Comparison of ENCODE assay signal across 8 cellular contexts in the genomic region with DNA sequence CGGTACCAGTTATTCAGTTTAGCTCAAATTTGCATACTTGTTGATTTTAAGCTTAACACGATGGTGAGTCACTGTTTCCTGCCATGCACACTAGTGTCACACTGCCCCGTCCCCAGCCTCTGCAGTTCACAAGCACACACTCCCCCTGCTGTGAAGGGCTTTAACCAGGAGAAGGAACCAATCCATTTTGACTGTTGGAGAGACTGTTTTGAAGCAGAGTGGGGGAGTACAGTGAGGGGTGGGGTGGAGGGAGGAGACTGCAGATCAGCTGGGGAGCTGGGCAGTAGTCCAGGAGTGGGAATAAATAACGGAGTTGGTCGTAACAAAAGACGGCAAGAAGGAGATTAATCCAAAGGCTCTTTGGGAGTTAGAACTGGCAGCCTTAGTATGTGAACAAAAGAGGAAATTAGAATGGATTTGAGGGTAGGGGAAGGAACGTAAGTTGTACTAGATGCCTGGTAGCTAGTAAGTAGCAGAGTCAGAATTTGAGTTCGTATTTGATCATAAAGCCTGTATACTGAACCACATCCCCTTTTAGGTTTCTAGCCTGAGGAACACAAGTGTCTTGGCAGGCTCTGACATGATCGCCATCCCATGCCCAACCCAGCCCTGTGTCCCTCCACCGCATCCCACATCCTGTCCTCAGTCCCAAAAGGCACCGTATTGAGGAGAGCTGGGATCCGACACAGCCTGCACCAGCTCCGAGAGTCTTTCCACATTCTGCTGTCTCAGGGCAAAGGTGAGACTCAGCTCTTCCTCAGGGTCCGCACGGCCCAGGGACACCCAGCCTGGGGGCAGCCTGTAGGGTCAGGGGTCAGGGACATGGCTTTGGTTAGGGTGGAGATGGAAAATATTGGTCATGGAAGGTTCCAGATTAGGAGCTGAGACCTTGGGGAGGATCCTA. TPM values are rescaled to one million over a fixed set of nuclear protein-coding genes. Genes with fewer than 3 reads are reported as not detected.
DNase-seq lines count a peak whose midpoint lies in the region; ATAC-seq and TF ChIP-seq lines count a peak whose summit lies in the region.

No MANE protein-coding gene starts in this region.

- H3K4me1 ChIP-seq in ACC112 (ENCODE audit: control insufficient read depth, insufficient read depth, low read length, unreplicated experiment), result peaks cover 28% of the 10 kb centered on the region
- H3K4me1 ChIP-seq in Peyer's patch, result peaks cover 0 to 23% (median 5%) of the 10 kb centered on the region in 4 donors

- peaks cover 5% of the 10 kb centered on the region for H3K36me3 Mint-ChIP-seq in activated naive CD4-positive, alpha-beta T cell treated with anti-CD3 and anti-CD28 coated beads for 36 hours (ENCODE audit: low read depth)

- H3K79me2 ChIP-seq in ACC112 (ENCODE audit: control insufficient read depth, insufficient read depth, low read length, unreplicated experiment), result peaks cover 25% of the 10 kb centered on the region

- H3K4me3 ChIP-seq in ACC112 (ENCODE audit: low read depth, low read length) (peak overlapping the region; percentile 88), Peyer's patch (peak overlapping the region; percentile 63 to 94 (median 72))

- H3K4me3 Mint-ChIP-seq in activated naive CD4-positive, alpha-beta T cell treated with anti-CD3 and anti-CD28 coated beads for 36 hours, result no peak overlapping the region

- peaks cover 3% of the 10 kb centered on the region for H3K4me1 Mint-ChIP-seq in activated naive CD4-positive, alpha-beta T cell treated with anti-CD3 and anti-CD28 coated beads for 36 hours (ENCODE audit: low read depth)

- CTCF ChIA-PET in activated naive CD4-positive, alpha-beta T cell treated with anti-CD3 and anti-CD28 coated beads for 36 hours (lab: Charles Lee), result interaction anchor here (1.0 to 3.0 kb wide), 15 partner anchors 9 to 240 kb away, joined by 3 to 22 read pairs (median 4); a partner anchor contains a TSS

- H3K27ac Mint-ChIP-seq in activated naive CD4-positive, alpha-beta T cell treated with anti-CD3 and anti-CD28 coated beads for 36 hours, result no peak overlapping the region

- peak; percentile 10 for ATAC-seq in GM21723 (IDR thresholded peaks at IDR 0.05; ENCODE audit: unreplicated experiment)
- ATAC-seq in HG03442 (IDR thresholded peaks at IDR 0.05; ENCODE audit: unreplicated experiment), result no peak

- intact Hi-C loops in activated naive CD4-positive, alpha-beta T cell treated with anti-CD3 and anti-CD28 coated beads for 36 hours (cut with micrococcal nuclease), result loop anchor here (1.0 to 2.0 kb wide), 7 partner anchors 7 to 228 kb away; a partner anchor contains a TSS
- intact Hi-C loops in head of caudate nucleus (cut with DNase I), result no loop called here
- intact Hi-C loops in posterior vena cava (cut with DNase I), result loop anchor here in 1 of 2 donors (5.0 kb wide), 1 partner anchor 39 kb away; a partner anchor contains a TSS

- H3K27ac ChIP-seq in ACC112 (ENCODE audit: low read depth, low read length), result peak overlapping the region; percentile 62
- H3K27ac ChIP-seq in Peyer's patch, result peak overlapping the region; percentile 79 to 93 (median 89)

- H3K9me3 Mint-ChIP-seq in activated naive CD4-positive, alpha-beta T cell treated with anti-CD3 and anti-CD28 coated beads for 36 hours, result no peaks in the 10 kb centered on the region

- DNase-seq in Peyer's patch (peak; percentile 55 to 85 (median 82)), head of caudate nucleus (peak in 35 of 42 donors; percentile 18 to 77 (median 56)), posterior vena cava (ENCODE audit: low spot score) (peak; percentile 81), NCI-H1694 treated with DMSO at 0.1 percent for 48 hours (lab: John Stamatoyannopoulos, UW) (no peak)
- DNase-seq in activated naive CD4-positive, alpha-beta T cell treated with anti-CD3 and anti-CD28 coated beads for 36 hours, result peak; percentile 76

- no peaks in the 10 kb centered on the region for H3K27me3 Mint-ChIP-seq in activated naive CD4-positive, alpha-beta T cell treated with anti-CD3 and anti-CD28 coated beads for 36 hours (ENCODE audit: low read depth)

- peak; percentile 17 to 40 for TF ChIP-seq POLR2A in Peyer's patch (IDR thresholded peaks at IDR 0.05)

- H3K9me3 ChIP-seq in Peyer's patch, result no peaks in the 10 kb centered on the region

- H3K36me3 ChIP-seq in ACC112 (ENCODE audit: insufficient read depth, low read length), result peaks cover 20% of the 10 kb centered on the region; the same call in 1 of the 2 replicates
- peaks cover 0 to 22% (median 0%) of the 10 kb centered on the region in 3 donors for H3K36me3 ChIP-seq in Peyer's patch

- TF ChIP-seq CTCF in Peyer's patch (IDR thresholded peaks at IDR 0.05), result no peak

- H3K27me3 ChIP-seq in ACC112 (ENCODE audit: insufficient read depth, low read length), result no peaks in the 10 kb centered on the region
- H3K27me3 ChIP-seq in Peyer's patch, result no peaks in the 10 kb centered on the region

- H2AFZ ChIP-seq in ACC112 (ENCODE audit: low read length, unreplicated experiment), result no peak overlapping the region

RNA-seq across cellular contexts. Expression of a gene that starts 0.9 kb away (rescaled TPM):
- 100 to 1,000 TPM in 3 of 4 donors, 10 to 100 TPM in 1; 79.2 to 232 (median 134) TPM for total RNA-seq in Peyer's patch
- 10 to 100 TPM; 25.7 to 28.5 TPM for total RNA-seq in activated naive CD4-positive, alpha-beta T cell treated with anti-CD3 and anti-CD28 coated beads for 36 hours
- 100 to 1,000 TPM in 1 of 2 donors, 10 to 100 TPM in 1; 80.9 to 137 TPM for total RNA-seq in posterior vena cava

RNA-seq across cellular contexts. Expression of a gene that starts 6.4 kb away (rescaled TPM):
- total RNA-seq in Peyer's patch (10 to 100 TPM; 55.9 to 90.8 (median 74.5) TPM), posterior vena cava (100 to 1,000 TPM in 1 of 2 donors, 10 to 100 TPM in 1; 85.9 to 107 TPM)
- total RNA-seq in activated naive CD4-positive, alpha-beta T cell treated with anti-CD3 and anti-CD28 coated beads for 36 hours, result 100 to 1,000 TPM; 151 to 156 TPM

RNA-seq across cellular contexts. Expression of a gene that starts 14.8 kb away (rescaled TPM):
- total RNA-seq in Peyer's patch, result 100 to 1,000 TPM in 2 of 4 donors, 10 to 100 TPM in 2; 81.1 to 121 (median 97.3) TPM
- total RNA-seq in activated naive CD4-positive, alpha-beta T cell treated with anti-CD3 and anti-CD28 coated beads for 36 hours, result 10 to 100 TPM; 65.2 to 65.7 TPM
- total RNA-seq in posterior vena cava, result 100 to 1,000 TPM; 340 to 384 TPM

RNA-seq across cellular contexts. Expression of a gene that starts 15.0 kb away (rescaled TPM):
- total RNA-seq in Peyer's patch (10 to 100 TPM; 11.4 to 28.9 (median 17.5) TPM), posterior vena cava (10 to 100 TPM; 16.6 to 17.6 TPM)
- total RNA-seq in activated naive CD4-positive, alpha-beta T cell treated with anti-CD3 and anti-CD28 coated beads for 36 hours, result 10 to 100 TPM; 31.9 to 33.5 TPM

RNA-seq across cellular contexts. Expression of a gene that starts 37.2 kb away (rescaled TPM):
- 10 to 100 TPM in 2 of 4 donors, 1 to 10 TPM in 2; 2.8 to 12.4 (median 9.7) TPM for total RNA-seq in Peyer's patch
- under 1 TPM; 0.79 to 0.88 TPM for total RNA-seq in activated naive CD4-positive, alpha-beta T cell treated with anti-CD3 and anti-CD28 coated beads for 36 hours
- total RNA-seq in posterior vena cava, result 10 to 100 TPM; 28.9 to 42.3 TPM
